ENCODE assay signal across 13 cellular contexts in the genomic region with DNA sequence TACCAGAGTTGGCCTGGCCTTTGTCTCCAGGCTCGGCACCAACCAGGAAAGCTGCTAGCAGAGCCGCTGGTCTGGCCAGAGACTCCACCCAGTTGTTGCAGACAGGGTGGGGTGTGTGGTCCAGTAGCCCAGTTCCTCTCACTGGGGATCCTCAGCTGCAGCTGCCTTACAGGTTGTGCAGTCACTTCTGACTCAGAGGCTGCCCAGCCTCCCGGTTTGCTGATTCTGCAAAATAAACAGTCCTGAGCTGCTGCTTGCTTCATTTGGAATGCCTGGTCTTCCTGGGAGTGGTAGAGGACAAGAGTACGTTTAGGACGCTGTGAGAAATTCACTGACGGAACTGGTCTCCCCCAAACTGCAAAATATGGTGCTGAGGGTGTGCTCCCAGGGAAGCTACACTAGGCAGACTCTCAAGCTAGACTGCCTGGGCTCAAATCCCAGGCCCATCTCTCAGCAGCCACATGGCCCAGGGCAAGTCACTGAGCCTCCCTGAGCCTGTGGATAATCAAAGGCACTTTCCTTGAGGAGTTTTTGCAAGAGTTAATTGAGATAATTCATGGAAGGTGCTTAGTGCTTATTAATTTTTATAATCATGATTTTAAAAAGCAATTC.
DNase-seq lines count a peak whose midpoint lies in the region; ATAC-seq and TF ChIP-seq lines count a peak whose summit lies in the region.
"Had no signal": no experiment of that assay in that cellular context is flagged by ENCODE, and none has a peak within 500 bp of the region (broad histone marks: within the 10 kb centered on the region; RNA-seq: fewer than 3 reads in every experiment).

No MANE protein-coding gene starts in this region.

- H3K27me3 ChIP-seq in NT2/D1 (ENCODE audit: insufficient read depth, insufficient read length) (no peaks in the 10 kb centered on the region), trophoblast cell (ENCODE audit: insufficient read depth, low read length) (no peaks in the 10 kb centered on the region), colonic mucosa (no peaks in the 10 kb centered on the region)

- no peak overlapping the region for H2AK5ac ChIP-seq in trophoblast cell (ENCODE audit: low read length)

- H3K36me3 ChIP-seq in NT2/D1 (ENCODE audit: insufficient read depth, insufficient read length, low read length) (no peaks in the 10 kb centered on the region), trophoblast cell (ENCODE audit: control insufficient read depth in 1 of 2, insufficient read depth in 2 of 2, low read length in 2 of 2) (no peaks in the 10 kb centered on the region), colonic mucosa (no peaks in the 10 kb centered on the region)

- H3K9ac ChIP-seq in NT2/D1 (ENCODE audit: insufficient read length, low read depth): peak overlapping the region; percentile 80
- no peak overlapping the region for H3K9ac ChIP-seq in trophoblast cell (ENCODE audit: low read length)
- no peak overlapping the region for H3K9ac ChIP-seq in colonic mucosa (ENCODE audit: low read depth in 2 of 2, low read length in 2 of 2)

- peaks cover 18% of the 10 kb centered on the region for H3K79me1 ChIP-seq in trophoblast cell (ENCODE audit: low read length)

- DNase-seq in H4 (ENCODE audit: low spot score): peak; percentile 79
- peak; percentile 39 for DNase-seq in NT2/D1 (ENCODE audit: low read depth, low spot score)
- DNase-seq in epithelial cell of proximal tubule (ENCODE audit: low read depth): peak; percentile 12
- DNase-seq in trophoblast cell: peak; percentile 78 to 84
- no peak for DNase-seq in mesenteric fat pad (ENCODE audit: low spot score)
- no peak for DNase-seq in colonic mucosa
- no peak for DNase-seq in left lobe of liver (ENCODE audit: low spot score)
- no peak for DNase-seq in NAMALWA (ENCODE audit: low spot score)
- DNase-seq: activated T-cell treated with anti-CD3 and anti-CD28 coated beads, Interleukin-2, amount 50 U/mL, for 48 hours; dorsolateral prefrontal cortex; GDM1; T-helper 17 cell had no signal

- H2BK5ac ChIP-seq in trophoblast cell (ENCODE audit: low read depth, low read length, poor library complexity): peak overlapping the region; percentile 35

- H3K4me2 ChIP-seq in trophoblast cell (ENCODE audit: low read length): peak overlapping the region; percentile 42

- no peak overlapping the region for H3K4ac ChIP-seq in trophoblast cell (ENCODE audit: low read depth, low read length)

- no peak overlapping the region for H3K23ac ChIP-seq in trophoblast cell (ENCODE audit: low read length)

- H3K27ac ChIP-seq in trophoblast cell (ENCODE audit: low read depth, low read length) (peak overlapping the region; percentile 83), colonic mucosa (no peak overlapping the region)
- H3K27ac ChIP-seq: dorsolateral prefrontal cortex had no signal

- peak overlapping the region; percentile 78 for H2BK12ac ChIP-seq in trophoblast cell (ENCODE audit: low read length)

- H3K4me3 ChIP-seq in NT2/D1 (ENCODE audit: insufficient read length, low read depth): no peak overlapping the region
- no peak overlapping the region for H3K4me3 ChIP-seq in epithelial cell of proximal tubule (ENCODE audit: low read depth, low read length)
- no peak overlapping the region for H3K4me3 ChIP-seq in trophoblast cell (ENCODE audit: low read depth, low read length)
- H3K4me3 ChIP-seq in colonic mucosa: no peak overlapping the region
- H3K4me3 ChIP-seq: dorsolateral prefrontal cortex had no signal

- no peak for ATAC-seq in left lobe of liver
- ATAC-seq: stimulated activated memory B cell treated with anti-CD40 and anti-IgM and Interleukin-4, amounts not matched to agents 10 μg/mL and 1 μg/mL and 100 μg/mL, for 72 hours; T-helper 17 cell had no signal

- no peak overlapping the region for H2AFZ ChIP-seq in trophoblast cell (ENCODE audit: insufficient read depth, low read length, poor library complexity)

- TF ChIP-seq CTCF in epithelial cell of proximal tubule (conservative IDR thresholded peaks at IDR 0.05; ENCODE audit: low read depth, low read length) (no peak), colonic mucosa (IDR thresholded peaks at IDR 0.05) (no peak)

- H4K12ac ChIP-seq in trophoblast cell (ENCODE audit: low read depth, low read length): no peak overlapping the region

- H3K18ac ChIP-seq in trophoblast cell (ENCODE audit: low read length): peak overlapping the region; percentile 7

- H3K14ac ChIP-seq in trophoblast cell (ENCODE audit: low read length): no peak overlapping the region

- WGBS in trophoblast cell (ENCODE audit: extremely low coverage, insufficient coverage, insufficient read length): no CpG with 5 or more reads among the region's 6 CpGs

- H3K4me1 ChIP-seq in NT2/D1 (ENCODE audit: insufficient read depth, insufficient read length): peaks cover 8% of the 10 kb centered on the region
- peaks cover 9 to 25% of the 10 kb centered on the region in 2 experiments for H3K4me1 ChIP-seq in trophoblast cell (ENCODE audit: control insufficient read depth in 1 of 2, insufficient read depth in 2 of 2, low read length in 2 of 2)
- H3K4me1 ChIP-seq in colonic mucosa: no peaks in the 10 kb centered on the region

- peak overlapping the region; percentile 2 for H4K8ac ChIP-seq in trophoblast cell (ENCODE audit: low read depth, low read length)

- H2BK120ac ChIP-seq in trophoblast cell (ENCODE audit: insufficient read depth, low read length, poor library complexity): peak overlapping the region; percentile 35

- H3K9me3 ChIP-seq in NT2/D1 (ENCODE audit: insufficient read depth, low read length): no peaks in the 10 kb centered on the region
- no peaks in the 10 kb centered on the region for H3K9me3 ChIP-seq in trophoblast cell (ENCODE audit: insufficient read depth, low read depth, low read length)
- H3K9me3 ChIP-seq in colonic mucosa: no peaks in the 10 kb centered on the region

- intact Hi-C loops in colonic mucosa (cut with DNase I): no loop called here

- peak overlapping the region; percentile 41 for H4K91ac ChIP-seq in trophoblast cell (ENCODE audit: low read depth, low read length)

- no peaks in the 10 kb centered on the region for H3K79me2 ChIP-seq in trophoblast cell (ENCODE audit: control insufficient read depth, insufficient read depth, low read length, poor library complexity)

Comparison
In these comparisons a context has a peak if more than half of its experiments do, and no peak if none do; other contexts are left out.
1. DNase-seq: peak in H4 (single experiment), NT2/D1 (single experiment), epithelial cell of proximal tubule (single experiment) and trophoblast cell (2 of 2); none in mesenteric fat pad (single experiment), colonic mucosa (single experiment), left lobe of liver (single experiment) and NAMALWA (single experiment).